Comparison of ENCODE assay signal across 28 cellular contexts in the genomic region with DNA sequence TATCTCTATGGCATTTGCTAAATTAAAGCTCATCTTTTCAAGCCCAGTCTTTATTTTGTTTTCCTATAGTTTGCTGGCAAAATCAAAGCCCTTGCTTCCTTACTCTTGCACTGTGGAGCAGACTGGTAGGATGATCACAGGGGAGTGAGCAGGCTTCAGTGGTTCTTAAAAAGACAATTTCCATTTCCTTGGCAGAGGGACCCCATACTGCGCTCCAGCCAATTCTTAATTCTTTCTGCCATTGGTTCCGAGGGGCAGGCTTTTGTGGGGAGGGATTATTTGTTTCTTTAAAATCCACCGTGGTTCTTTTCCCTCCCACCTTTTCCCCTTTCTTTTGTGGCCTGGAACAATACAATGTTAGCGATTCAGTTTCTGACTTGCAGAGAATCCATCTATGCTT.
DNase-seq lines count a peak whose midpoint lies in the region; ATAC-seq and TF ChIP-seq lines count a peak whose summit lies in the region.
"Had no signal": no experiment of that assay in that cellular context is flagged by ENCODE, and none has a peak within 500 bp of the region (broad histone marks: within the 10 kb centered on the region; RNA-seq: fewer than 3 reads in every experiment).

No MANE protein-coding gene starts in this region.

- peak overlapping the region; percentile 57; the same call in 1 of the 2 replicates for H3K27ac ChIP-seq in VCaP
- H3K27ac ChIP-seq: cardiac muscle cell, gastroesophageal sphincter, lower lobe of right lung, RWPE1, thoracic aorta had no signal

- peaks cover 30% of the 10 kb centered on the region for H3K4me1 ChIP-seq in ES-I3 (ENCODE audit: insufficient read depth, low read length)

- H3K9me3 ChIP-seq in ES-I3 (ENCODE audit: control insufficient read depth, insufficient read depth, low read length): no peaks in the 10 kb centered on the region
- H3K9me3 ChIP-seq: gastroesophageal sphincter, lower lobe of right lung, thoracic aorta had no signal

- TF ChIP-seq CTCF in VCaP (conservative IDR thresholded peaks at IDR 0.05) (no peak), nephron progenitor cell (IDR thresholded peaks at IDR 0.05) (no peak)

- ATAC-seq in GM18511 (IDR thresholded peaks at IDR 0.05; ENCODE audit: unreplicated experiment): no peak
- ATAC-seq in HG03571 (IDR thresholded peaks at IDR 0.05; ENCODE audit: unreplicated experiment): no peak
- ATAC-seq: activated CD8-positive, alpha-beta T cell treated with anti-CD3 and anti-CD28 coated beads for 36 hours; gastroesophageal sphincter; lower lobe of right lung had no signal

- H3K27ac Mint-ChIP-seq in nephron progenitor cell: no peak overlapping the region
- H3K27ac Mint-ChIP-seq: activated CD8-positive, alpha-beta T cell treated with anti-CD3 and anti-CD28 coated beads for 36 hours; activated naive CD8-positive, alpha-beta T cell treated with anti-CD3 and anti-CD28 coated beads for 36 hours; CD4-positive, alpha-beta T cell; dendritic cell treated with granulocyte-macrophage colony-stimulating factor and Interleukin-4, amounts not matched to agents 40 ng/mL and 50 ng/mL, for 4 days; stimulated activated naive CD8-positive, alpha-beta T cell treated with anti-CD3 and anti-CD28 coated beads, Interleukin-15, Interleukin-2, amounts not matched to agents 100 ng/mL and 50 ng/mL, for 24 hours had no signal

- H3K4me3 Mint-ChIP-seq in nephron progenitor cell: peak overlapping the region; percentile 2
- H3K4me3 Mint-ChIP-seq: activated CD8-positive, alpha-beta T cell treated with anti-CD3 and anti-CD28 coated beads for 36 hours; activated naive CD8-positive, alpha-beta T cell treated with anti-CD3 and anti-CD28 coated beads for 36 hours; CD4-positive, alpha-beta T cell; dendritic cell treated with granulocyte-macrophage colony-stimulating factor and Interleukin-4, amounts not matched to agents 40 ng/mL and 50 ng/mL, for 4 days; stimulated activated naive CD8-positive, alpha-beta T cell treated with anti-CD3 and anti-CD28 coated beads, Interleukin-15, Interleukin-2, amounts not matched to agents 100 ng/mL and 50 ng/mL, for 24 hours had no signal

- no peaks in the 10 kb centered on the region for H3K36me3 Mint-ChIP-seq in nephron progenitor cell (ENCODE audit: low read depth)
- H3K36me3 Mint-ChIP-seq: activated naive CD8-positive, alpha-beta T cell treated with anti-CD3 and anti-CD28 coated beads for 36 hours had no signal

- peak overlapping the region; percentile 2; the same call in 1 of the 2 replicates for H3K9ac ChIP-seq in ES-I3 (ENCODE audit: low read depth, low read length)

- H3K27me3 Mint-ChIP-seq in nephron progenitor cell (ENCODE audit: low read depth, poor library complexity): peaks cover 3% of the 10 kb centered on the region
- H3K27me3 Mint-ChIP-seq: activated CD8-positive, alpha-beta T cell treated with anti-CD3 and anti-CD28 coated beads for 36 hours; activated naive CD8-positive, alpha-beta T cell treated with anti-CD3 and anti-CD28 coated beads for 36 hours; CD4-positive, alpha-beta T cell; dendritic cell treated with granulocyte-macrophage colony-stimulating factor and Interleukin-4, amounts not matched to agents 40 ng/mL and 50 ng/mL, for 4 days; stimulated activated naive CD8-positive, alpha-beta T cell treated with anti-CD3 and anti-CD28 coated beads, Interleukin-15, Interleukin-2, amounts not matched to agents 100 ng/mL and 50 ng/mL, for 24 hours had no signal

- H3K9me3 Mint-ChIP-seq in nephron progenitor cell: no peaks in the 10 kb centered on the region

- no peaks in the 10 kb centered on the region for H3K36me3 ChIP-seq in ES-I3 (ENCODE audit: insufficient read depth, low read length)
- H3K36me3 ChIP-seq: cardiac muscle cell, gastroesophageal sphincter, lower lobe of right lung, thoracic aorta had no signal

- H3K4me1 Mint-ChIP-seq in nephron progenitor cell: peaks cover 21% of the 10 kb centered on the region
- H3K4me1 Mint-ChIP-seq: activated naive CD8-positive, alpha-beta T cell treated with anti-CD3 and anti-CD28 coated beads for 36 hours had no signal

- DNase-seq in iPS DF 19.7 (ENCODE audit: low read depth, low spot score): peak; percentile 45
- DNase-seq in nephron progenitor cell: no peak
- no peak for DNase-seq in NCI-H128 (lab: John Stamatoyannopoulos, UW; ENCODE audit: unreplicated experiment)
- no peak for DNase-seq in activated CD4-positive, CD25-positive, alpha-beta regulatory T cell (lab: John Stamatoyannopoulos, UW)
- DNase-seq: activated CD4-positive, alpha-beta T cell treated with anti-CD3 and anti-CD28 coated beads for 1 hour; activated CD8-positive, alpha-beta T cell treated with anti-CD3 and anti-CD28 coated beads for 36 hours; activated effector memory CD4-positive, alpha-beta T cell treated with Interleukin-2 at 50 U/mL for 16 hours; activated naive CD8-positive, alpha-beta T cell treated with anti-CD3 and anti-CD28 coated beads for 36 hours; activated T-cell treated with anti-CD3 and anti-CD28 coated beads for 4 hours; aorta; CD4-positive, alpha-beta T cell; GOT3; hippocampal formation; lower lobe of right lung; NCI-H1105; NCI-H2029 treated with DMSO at 0.1 percent for 48 hours; nucleus accumbens; T-helper 1 cell had no signal
